In genomic region chr11:95734009-95734572, GRCh38 we compare ENCODE assay signal across 1 cellular context.
TF ChIP-seq lines count a peak whose summit lies in the region.

No MANE protein-coding gene starts in this region.

TF ChIP-seq in K562, 482 proteins besides CTCF, POLR2A, EP300 and RAD21 (continued from another document and continues in another):
- TF ChIP-seq PTBP1 (IDR thresholded peaks at IDR 0.05; ENCODE audit: low read depth, low read length), result no peak
- TF ChIP-seq SMARCA5 (IDR thresholded peaks at IDR 0.05), result no peak
- TF ChIP-seq PML (IDR thresholded peaks at IDR 0.05; ENCODE audit: low read length), result peak; percentile 90
- peak; percentile 96 for TF ChIP-seq TCF3 (CRISPR knock-in tag; IDR thresholded peaks at IDR 0.05)
- TF ChIP-seq PYGO2 (tag; IDR thresholded peaks at IDR 0.05), result no peak
- TF ChIP-seq NCOR1 (IDR thresholded peaks at IDR 0.05), result peak; percentile 95
- no peak for TF ChIP-seq SAP30 (IDR thresholded peaks at IDR 0.05; ENCODE audit: borderline replicate concordance, insufficient read depth, low read depth, low read length, poor library complexity, severe bottlenecking)
- TF ChIP-seq PHTF2 (CRISPR knock-in tag; IDR thresholded peaks at IDR 0.05), result no peak
- no peak for TF ChIP-seq HNRNPUL1 (IDR thresholded peaks at IDR 0.05; ENCODE audit: low read length)
- no peak for TF ChIP-seq STAG1 (CRISPR knock-in tag; IDR thresholded peaks at IDR 0.05; ENCODE audit: borderline replicate concordance)
- TF ChIP-seq ETV1 (tag; conservative IDR thresholded peaks at IDR 0.05; ENCODE audit: low read depth), result peak; percentile 61; the same call in 1 of the 2 replicates
- no peak for TF ChIP-seq SUPT5H (IDR thresholded peaks at IDR 0.05)
- TF ChIP-seq DACH1 (IDR thresholded peaks at IDR 0.05; ENCODE audit: partially characterized antibody), result no peak
- TF ChIP-seq RBM25 (IDR thresholded peaks at IDR 0.05; ENCODE audit: low read depth, low read length, severe bottlenecking), result no peak
- TF ChIP-seq ZNF398 (CRISPR knock-in tag; IDR thresholded peaks at IDR 0.05), result no peak
- TF ChIP-seq ZHX1 (conservative IDR thresholded peaks at IDR 0.05; ENCODE audit: low read length), result no peak
- no peak for TF ChIP-seq ZNF134 (CRISPR knock-in tag; conservative IDR thresholded peaks at IDR 0.05)
- TF ChIP-seq TAL1 (IDR thresholded peaks at IDR 0.05), result peak; percentile 95
- TF ChIP-seq POLR3A (IDR thresholded peaks at IDR 0.05; ENCODE audit: borderline replicate concordance, extremely low read depth, insufficient read depth, insufficient read length), result no peak
- no peak for TF ChIP-seq CREB3L1 (IDR thresholded peaks at IDR 0.05; ENCODE audit: borderline replicate concordance, low read depth)
- TF ChIP-seq GATAD2B (IDR thresholded peaks at IDR 0.05; ENCODE audit: borderline replicate concordance), result 0 out of 2 replicates have a peak, but pooled peaks have one; percentile 26
- TF ChIP-seq TBL1XR1 (IDR thresholded peaks at IDR 0.05; ENCODE audit: low read length in 2 of 2), result peak; percentile 89
- TF ChIP-seq KLF6 (CRISPR knock-in tag; IDR thresholded peaks at IDR 0.05; ENCODE audit: borderline replicate concordance), result no peak
- TF ChIP-seq MAFG (tag; conservative IDR thresholded peaks at IDR 0.05), result peak; percentile 81
- TF ChIP-seq E2F5 (CRISPR knock-in tag; IDR thresholded peaks at IDR 0.05), result no peak
- TF ChIP-seq ARHGAP35 (IDR thresholded peaks at IDR 0.05; ENCODE audit: partially characterized antibody), result no peak
- no peak for TF ChIP-seq ADNP (tag; IDR thresholded peaks at IDR 0.05)
- no peak for TF ChIP-seq ZNF146 (CRISPR knock-in tag; IDR thresholded peaks at IDR 0.05; ENCODE audit: unreplicated experiment)
- TF ChIP-seq SMAD4 (CRISPR knock-in tag; conservative IDR thresholded peaks at IDR 0.05), result peak; percentile 83; the same call in 1 of the 2 replicates
- no peak; a peak in 1 of 4 replicates for TF ChIP-seq CSDE1 (IDR thresholded peaks at IDR 0.05)
- no peak for TF ChIP-seq ZNF695 (CRISPR knock-in tag; IDR thresholded peaks at IDR 0.05)
- TF ChIP-seq HDAC8 (tag; IDR thresholded peaks at IDR 0.05), result no peak
- no peak for TF ChIP-seq ZNF431 (CRISPR knock-in tag; IDR thresholded peaks at IDR 0.05)
- no peak for TF ChIP-seq PREB (CRISPR knock-in tag; IDR thresholded peaks at IDR 0.05)
- no peak for TF ChIP-seq FIP1L1 (IDR thresholded peaks at IDR 0.05; ENCODE audit: low read depth, low read length, poor library complexity, severe bottlenecking)
- TF ChIP-seq KLF13 (tag; IDR thresholded peaks at IDR 0.05; ENCODE audit: borderline replicate concordance, low read depth), result no peak
- no peak for TF ChIP-seq CHD4 (IDR thresholded peaks at IDR 0.05; ENCODE audit: insufficient read depth, insufficient replicate concordance, low read depth, low read length, poor library complexity, severe bottlenecking)
- no peak for TF ChIP-seq SREBF1 (IDR thresholded peaks at IDR 0.05; ENCODE audit: borderline replicate concordance, low read depth, low read length)
- TF ChIP-seq ZNF184 (CRISPR knock-in tag; IDR thresholded peaks at IDR 0.05), result no peak
- TF ChIP-seq GABPB2 (CRISPR knock-in tag; conservative IDR thresholded peaks at IDR 0.05), result no peak
- TF ChIP-seq SAFB (IDR thresholded peaks at IDR 0.05; ENCODE audit: borderline replicate concordance, low read depth, low read length), result no peak
- TF ChIP-seq POLR2H (tag; IDR thresholded peaks at IDR 0.05; ENCODE audit: low read depth), result no peak
- TF ChIP-seq SIX5 (IDR thresholded peaks at IDR 0.05; ENCODE audit: borderline replicate concordance in 1 of 2, insufficient read depth in 1 of 2, low read depth in 1 of 2, low read length in 2 of 2), result no peak
- no peak for TF ChIP-seq ZNF407 (IDR thresholded peaks at IDR 0.05; ENCODE audit: low read depth)
- TF ChIP-seq HBP1 (CRISPR knock-in tag; IDR thresholded peaks at IDR 0.05), result no peak
- TF ChIP-seq ZBTB26 (CRISPR knock-in tag; IDR thresholded peaks at IDR 0.05), result no peak
- no peak for TF ChIP-seq ELK3 (CRISPR knock-in tag; IDR thresholded peaks at IDR 0.05)
- no peak for TF ChIP-seq CAMTA2 (CRISPR knock-in tag; conservative IDR thresholded peaks at IDR 0.05)
